Comparison of ENCODE assay signal across 9 cellular contexts in genomic region chr1:21299007-21299406, GRCh38. TPM values are rescaled to one million over a fixed set of nuclear protein-coding genes. Genes with fewer than 3 reads are reported as not detected.
DNase-seq lines count a peak whose midpoint lies in the region; ATAC-seq and TF ChIP-seq lines count a peak whose summit lies in the region.
"Had no signal": no experiment of that assay in that cellular context is flagged by ENCODE, and none has a peak within 500 bp of the region (broad histone marks: within the 10 kb centered on the region; RNA-seq: fewer than 3 reads in every experiment).

No MANE protein-coding gene starts in this region.

- H3K4me3 Mint-ChIP-seq in CD4-positive, CD25-positive, alpha-beta regulatory T cell = peak overlapping the region; percentile 29 to 63 (median 48)
- H3K4me3 Mint-ChIP-seq in T-helper 17 cell = peak overlapping the region; percentile 68

- no peak for TF ChIP-seq POLR2A in lower leg skin (IDR thresholded peaks at IDR 0.05)

- peaks cover 4 to 85% (median 49%) of the 10 kb centered on the region in 4 donors for H3K4me1 Mint-ChIP-seq in CD4-positive, CD25-positive, alpha-beta regulatory T cell
- peaks cover 47% of the 10 kb centered on the region for H3K4me1 Mint-ChIP-seq in T-helper 17 cell

- intact Hi-C loops in lower leg skin (cut with DNase I; ENCODE audit: low total_unique reads) = no loop called here

- H3K27ac Mint-ChIP-seq in CD4-positive, CD25-positive, alpha-beta regulatory T cell = peak overlapping the region; percentile 85 to 100 (median 92)
- H3K27ac Mint-ChIP-seq in T-helper 17 cell = peak overlapping the region; percentile 100

- WGBS in lower leg skin, 2 donors = 64 to 67% methylated on average over 3 of the region's 3 CpGs

- DNase-seq in CD4-positive, CD25-positive, alpha-beta regulatory T cell = peak in 1 of 3 donors; percentile 49
- peak; percentile 75 for DNase-seq in DMS153 treated with DMSO at 0.1 percent for 48 hours (lab: John Stamatoyannopoulos, UW; ENCODE audit: unreplicated experiment)
- DNase-seq in T-helper 17 cell = no peak
- DNase-seq in epithelial cell of prostate (ENCODE audit: low read depth, low spot score) = peak; percentile 41
- DNase-seq in lower leg skin (ENCODE audit: low spot score in 2 of 2) = no peak
- no peak for DNase-seq in GDM1 (lab: John Stamatoyannopoulos, UW)
- DNase-seq: NCI-H774 had no signal

- peak overlapping the region; percentile 58 for H3K27ac ChIP-seq in CD4-positive, CD25-positive, alpha-beta regulatory T cell (ENCODE audit: insufficient read depth, low read length, poor library complexity, severe bottlenecking)
- peak overlapping the region; percentile 20 for H3K27ac ChIP-seq in epithelial cell of prostate

- no peak for TF ChIP-seq CTCF in lower leg skin (IDR thresholded peaks at IDR 0.05)

- peak overlapping the region; percentile 37 for H3K4me3 ChIP-seq in CD4-positive, CD25-positive, alpha-beta regulatory T cell (ENCODE audit: low read depth, low read length)
- no peak overlapping the region for H3K4me3 ChIP-seq in lower leg skin (ENCODE audit: low read depth, poor library complexity, severe bottlenecking)

- peaks cover 3% of the 10 kb centered on the region for H3K36me3 Mint-ChIP-seq in CD4-positive, CD25-positive, alpha-beta regulatory T cell
- H3K36me3 Mint-ChIP-seq in T-helper 17 cell (ENCODE audit: low read depth) = no peaks in the 10 kb centered on the region

- peaks cover 4% of the 10 kb centered on the region for H3K36me3 ChIP-seq in CD4-positive, CD25-positive, alpha-beta regulatory T cell (ENCODE audit: control insufficient read depth, insufficient read depth, low read length)

- no peak for ATAC-seq in CD4-positive, CD25-positive, alpha-beta regulatory T cell (ENCODE audit: low read depth in 2 of 2)
- ATAC-seq in T-helper 17 cell (no peak), GM18517 (IDR thresholded peaks at IDR 0.05; ENCODE audit: unreplicated experiment) (no peak), HG02981 (IDR thresholded peaks at IDR 0.05; ENCODE audit: unreplicated experiment) (no peak)

- no peaks in the 10 kb centered on the region for H3K27me3 Mint-ChIP-seq in CD4-positive, CD25-positive, alpha-beta regulatory T cell
- H3K27me3 Mint-ChIP-seq in T-helper 17 cell = no peaks in the 10 kb centered on the region

- peaks cover 69% of the 10 kb centered on the region for H3K4me1 ChIP-seq in CD4-positive, CD25-positive, alpha-beta regulatory T cell (ENCODE audit: control insufficient read depth, insufficient read depth, low read length, poor library complexity, severe bottlenecking)

- no peaks in the 10 kb centered on the region for H3K27me3 ChIP-seq in CD4-positive, CD25-positive, alpha-beta regulatory T cell (ENCODE audit: control insufficient read depth, insufficient read depth, low read length)

- no peaks in the 10 kb centered on the region for H3K9me3 Mint-ChIP-seq in CD4-positive, CD25-positive, alpha-beta regulatory T cell

- no peaks in the 10 kb centered on the region for H3K9me3 ChIP-seq in CD4-positive, CD25-positive, alpha-beta regulatory T cell (ENCODE audit: control insufficient read depth in 2 of 2, low read length in 2 of 2)
- no peaks in the 10 kb centered on the region for H3K9me3 ChIP-seq in T-helper 17 cell (ENCODE audit: control insufficient read depth, low read length, poor library complexity, severe bottlenecking)

RNA-seq across cellular contexts. Expression of gene ECE1, which starts 8.7 kb away (rescaled TPM):
- total RNA-seq in CD4-positive, CD25-positive, alpha-beta regulatory T cell = 140 TPM
- polyA plus RNA-seq in CD4-positive, CD25-positive, alpha-beta regulatory T cell = 10 to 100 TPM; 25.7 to 32.3 (median 27.7) TPM
- total RNA-seq in T-helper 17 cell (100 to 1,000 TPM; 116 to 117 TPM), lower leg skin (10 to 100 TPM; 37.1 to 68.9 (median 48.3) TPM)

Comparison
In these comparisons a context has a peak if more than half of its experiments do, and no peak if none do; other contexts are left out.
1. DNase-seq: peak in DMS153 treated with DMSO at 0.1 percent for 48 hours (single experiment) and epithelial cell of prostate (single experiment); none in T-helper 17 cell (0 of 3), lower leg skin (0 of 2) and GDM1 (single experiment).